Comparison of ENCODE assay signal across 8 cellular contexts in the genomic region with DNA sequence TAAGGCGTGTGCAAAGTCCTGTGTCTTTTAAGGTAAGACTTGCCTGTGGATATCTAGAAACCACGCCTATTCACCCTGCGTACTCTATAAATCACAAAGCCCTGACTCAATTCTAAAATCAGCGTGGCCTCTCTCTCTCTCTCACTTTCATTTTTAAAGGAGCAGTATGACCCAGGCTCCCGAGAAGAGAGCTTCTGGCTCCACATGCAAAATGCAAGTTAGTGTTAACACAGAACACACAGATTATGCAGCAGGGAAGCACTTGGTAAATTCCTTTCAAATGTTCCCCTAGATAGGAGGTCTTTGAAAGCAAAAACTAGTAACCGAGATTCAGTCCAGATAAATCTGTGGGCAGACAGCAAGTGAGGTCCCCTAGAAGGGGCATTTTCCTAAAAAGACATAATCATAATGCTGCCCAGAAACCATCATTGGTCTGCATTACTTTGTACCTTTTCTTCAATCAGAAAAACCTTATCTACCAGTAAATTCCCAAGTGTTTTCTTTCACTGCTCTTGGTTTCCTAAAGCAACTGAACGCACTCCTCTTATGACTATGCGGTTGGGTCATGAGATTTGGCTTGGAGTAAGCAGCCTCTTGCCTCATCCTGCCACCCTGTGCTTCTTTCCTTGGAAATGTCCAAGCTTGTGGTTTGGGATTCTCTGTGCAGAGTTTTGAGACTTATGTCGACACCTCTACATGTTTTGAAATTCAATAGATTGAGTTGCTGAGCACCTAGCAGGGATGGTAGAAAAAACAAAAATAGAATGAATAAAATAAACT. TPM values are rescaled to one million over a fixed set of nuclear protein-coding genes. Genes with fewer than 3 reads are reported as not detected.
DNase-seq lines count a peak whose midpoint lies in the region; ATAC-seq and TF ChIP-seq lines count a peak whose summit lies in the region.

No MANE protein-coding gene starts in this region.

- intact Hi-C loops in Calu3 (cut with micrococcal nuclease; ENCODE audit: unreplicated experiment) (no loop called here), head of caudate nucleus (cut with DNase I) (no loop called here)

- CTCF ChIA-PET in Calu3 (lab: Charles Lee): interaction anchor here (1.4 kb wide), 1 partner anchor 39 kb away, joined by 3 read pairs; no protein-coding TSS in a partner anchor
- CTCF ChIA-PET in activated CD8-positive, alpha-beta T cell treated with anti-CD3 and anti-CD28 coated beads, Interleukin-2, amount 10 ng/mL, durations not matched to agents 7 days and 5 days (lab: Charles Lee): interaction anchor here (1.6 kb wide), 1 partner anchor 531 kb away, joined by 3 read pairs; no protein-coding TSS in a partner anchor

- no peak for TF ChIP-seq CTCF in Calu3 (IDR thresholded peaks at IDR 0.05; ENCODE audit: unreplicated experiment)

- no peak for DNase-seq in Calu3
- DNase-seq in activated CD8-positive, alpha-beta T cell treated with anti-CD3 and anti-CD28 coated beads, Interleukin-2, amount 10 ng/mL, durations not matched to agents 7 days and 5 days: peak; percentile 41
- peak in 24 of 42 donors; percentile 13 to 72 (median 32) for DNase-seq in head of caudate nucleus
- peak; percentile 37 for DNase-seq in pulmonary artery endothelial cell (ENCODE audit: low read depth, low spot score)
- no peak for DNase-seq in T-helper 9 cell
- DNase-seq in NCI-H2029 treated with DMSO at 0.1 percent for 48 hours (lab: John Stamatoyannopoulos, UW): no peak

- peak overlapping the region; percentile 47 for H3K27ac Mint-ChIP-seq in Calu3 (ENCODE audit: unreplicated experiment)
- H3K27ac Mint-ChIP-seq in activated CD8-positive, alpha-beta T cell treated with anti-CD3 and anti-CD28 coated beads, Interleukin-2, amount 10 ng/mL, durations not matched to agents 7 days and 5 days: no peak overlapping the region

- ATAC-seq in GM19463 (IDR thresholded peaks at IDR 0.05; ENCODE audit: unreplicated experiment): peak; percentile 96
- peak; percentile 99 for ATAC-seq in HG03457 (IDR thresholded peaks at IDR 0.05; ENCODE audit: unreplicated experiment)
- peak; percentile 81 for ATAC-seq in activated CD8-positive, alpha-beta T cell treated with anti-CD3 and anti-CD28 coated beads, Interleukin-2, amount 10 ng/mL, durations not matched to agents 7 days and 5 days

- H3K4me3 Mint-ChIP-seq in Calu3 (ENCODE audit: low read depth, unreplicated experiment): peak overlapping the region; percentile 68
- peak overlapping the region; percentile 54 for H3K4me3 Mint-ChIP-seq in activated CD8-positive, alpha-beta T cell treated with anti-CD3 and anti-CD28 coated beads, Interleukin-2, amount 10 ng/mL, durations not matched to agents 7 days and 5 days

- H3K27me3 Mint-ChIP-seq in Calu3 (ENCODE audit: unreplicated experiment): no peaks in the 10 kb centered on the region
- no peaks in the 10 kb centered on the region for H3K27me3 Mint-ChIP-seq in activated CD8-positive, alpha-beta T cell treated with anti-CD3 and anti-CD28 coated beads, Interleukin-2, amount 10 ng/mL, durations not matched to agents 7 days and 5 days (ENCODE audit: low read depth)

- no peaks in the 10 kb centered on the region for H3K4me1 Mint-ChIP-seq in Calu3 (ENCODE audit: low read depth, unreplicated experiment)
- H3K4me1 Mint-ChIP-seq in activated CD8-positive, alpha-beta T cell treated with anti-CD3 and anti-CD28 coated beads, Interleukin-2, amount 10 ng/mL, durations not matched to agents 7 days and 5 days (ENCODE audit: low read depth): peaks cover 4% of the 10 kb centered on the region

- BruUV-seq in Calu3 (replicated peaks; lab: Mats Ljungman, UMichigan): no TSS peak

- POLR2A ChIA-PET in activated CD8-positive, alpha-beta T cell treated with anti-CD3 and anti-CD28 coated beads, Interleukin-2, amount 10 ng/mL, durations not matched to agents 7 days and 5 days (lab: Charles Lee): no interaction called here

- no peaks in the 10 kb centered on the region for H3K9me3 Mint-ChIP-seq in Calu3 (ENCODE audit: low read depth, unreplicated experiment)
- H3K9me3 Mint-ChIP-seq in activated CD8-positive, alpha-beta T cell treated with anti-CD3 and anti-CD28 coated beads, Interleukin-2, amount 10 ng/mL, durations not matched to agents 7 days and 5 days (ENCODE audit: insufficient read depth): no peaks in the 10 kb centered on the region

- H3K36me3 Mint-ChIP-seq in Calu3 (ENCODE audit: insufficient read depth, unreplicated experiment): peaks cover 4% of the 10 kb centered on the region
- H3K36me3 Mint-ChIP-seq in activated CD8-positive, alpha-beta T cell treated with anti-CD3 and anti-CD28 coated beads, Interleukin-2, amount 10 ng/mL, durations not matched to agents 7 days and 5 days (ENCODE audit: low read depth): no peaks in the 10 kb centered on the region

RNA-seq across cellular contexts. Expression of a gene that starts 31.7 kb away (rescaled TPM):
- not detected in 2 replicates for total RNA-seq in Calu3 (2022)
- not detected for total RNA-seq in activated CD8-positive, alpha-beta T cell treated with anti-CD3 and anti-CD28 coated beads, Interleukin-2, amount 10 ng/mL, durations not matched to agents 7 days and 5 days
- 19.3 and 33.3 TPM in 2 replicates for total RNA-seq in pulmonary artery endothelial cell

Comparison
In these comparisons a context has a peak if more than half of its experiments do, and no peak if none do; other contexts are left out.
1. DNase-seq: peak in activated CD8-positive, alpha-beta T cell treated with anti-CD3 and anti-CD28 coated beads, Interleukin-2, amount 10 ng/mL, durations not matched to agents 7 days and 5 days (single experiment), head of caudate nucleus (24 of 42) and pulmonary artery endothelial cell (single experiment); none in Calu3 (single experiment), T-helper 9 cell (single experiment) and NCI-H2029 treated with DMSO at 0.1 percent for 48 hours (single experiment).
2. RNA of a gene that starts 31.7 kb away (total RNA-seq): 19.3 to 33.3 TPM in pulmonary artery endothelial cell; not detected in Calu3 and not detected in activated CD8-positive, alpha-beta T cell treated with anti-CD3 and anti-CD28 coated beads, Interleukin-2, amount 10 ng/mL, durations not matched to agents 7 days and 5 days; every median in the first group is over 10 times any median in the second.
3. Peak in every context shown above with its lines, with median percentiles within 50 percentile points of each other: ATAC-seq.